ENCODE assay signal across 1 cellular context in the genomic region with DNA sequence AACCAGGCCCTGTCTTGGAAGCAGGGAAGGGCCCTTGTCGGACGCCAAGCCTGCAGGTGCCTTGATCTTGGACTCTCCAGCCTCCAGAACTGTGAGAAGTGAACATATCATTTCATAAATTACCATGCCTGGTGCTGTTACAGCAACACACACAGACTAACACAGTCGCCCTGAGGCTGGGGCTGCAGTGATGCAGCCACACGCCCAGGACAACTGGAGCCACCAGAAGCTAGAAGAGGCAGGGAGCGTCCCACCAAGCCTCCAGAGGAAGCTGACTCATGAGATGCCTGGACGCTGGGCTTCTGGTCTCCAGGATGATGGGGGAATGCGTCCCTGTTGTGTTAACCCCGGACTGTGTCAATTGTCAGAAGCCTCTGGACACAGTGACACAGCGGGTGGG. TPM values are rescaled to one million over a fixed set of nuclear protein-coding genes. Genes with fewer than 3 reads are reported as not detected.
"Had no signal": no experiment of that assay in that cellular context is flagged by ENCODE, and none has a peak within 500 bp of the region (broad histone marks: within the 10 kb centered on the region; RNA-seq: fewer than 3 reads in every experiment).

No MANE protein-coding gene starts in this region.

RNA-seq across cellular contexts. Expression of a gene that starts 5.6 kb away (rescaled TPM):
- polyA plus RNA-seq: IgD-negative memory B cell had no signal
